ENCODE assay signal across 8 cellular contexts in genomic region chr18:864872-865273, GRCh38. TPM values are rescaled to one million over a fixed set of nuclear protein-coding genes. Genes with fewer than 3 reads are reported as not detected.
DNase-seq lines count a peak whose midpoint lies in the region; ATAC-seq lines count a peak whose summit lies in the region.

No MANE protein-coding gene starts in this region.

- DNase-seq in DMS114 treated with DMSO at 0.1 percent for 48 hours (lab: John Stamatoyannopoulos, UW; ENCODE audit: unreplicated experiment), result peak; percentile 64
- peak; percentile 75 for DNase-seq in LoVo (ENCODE audit: low spot score)
- peak; percentile 74 for DNase-seq in SIG-M5 treated with dmso at 0.1 percent for 504 hours (lab: John Stamatoyannopoulos, UW; ENCODE audit: unreplicated experiment)
- DNase-seq in activated gamma-delta T cell treated with anti-CD3 and anti-CD28 coated beads, Interleukin-2, amount 50 U/mL, for 16 hours (ENCODE audit: low read depth), result peak; percentile 18
- DNase-seq in germinal center (ENCODE audit: low spot score), result peak; percentile 30
- peak; percentile 60 for DNase-seq in pons (ENCODE audit: low spot score)
- peak; percentile 70 for DNase-seq in ureter (ENCODE audit: low spot score)

- ATAC-seq in GM21619 (IDR thresholded peaks at IDR 0.05; ENCODE audit: unreplicated experiment), result peak; percentile 84

RNA-seq across cellular contexts. Expression of gene ADCYAP1, which starts 39.8 kb away (rescaled TPM):
- total RNA-seq in ureter, result 0.18 TPM

RNA-seq across cellular contexts. Expression of gene YES1, which starts 52.8 kb away (rescaled TPM):
- total RNA-seq in ureter, result 42.0 TPM

Comparison
In these comparisons a context has a peak if more than half of its experiments do, and no peak if none do; other contexts are left out.
1. Peak in every context shown above with its lines: DNase-seq and ATAC-seq.
2. DNase-seq: peak in every context shown above with its lines; median percentile 75 in LoVo; 74 in SIG-M5 treated with dmso at 0.1 percent for 504 hours; 70 in ureter; 64 in DMS114 treated with DMSO at 0.1 percent for 48 hours; 60 in pons; 30 in germinal center; 18 in activated gamma-delta T cell treated with anti-CD3 and anti-CD28 coated beads, Interleukin-2, amount 50 U/mL, for 16 hours.